Comparison of ENCODE assay signal across 11 cellular contexts in genomic region chrX:20432746-20433374, GRCh38.
DNase-seq lines count a peak whose midpoint lies in the region; ATAC-seq, FAIRE-seq and TF ChIP-seq lines count a peak whose summit lies in the region.
"Had no signal": no experiment of that assay in that cellular context is flagged by ENCODE, and none has a peak within 500 bp of the region (broad histone marks: within the 10 kb centered on the region; RNA-seq: fewer than 3 reads in every experiment).

No MANE protein-coding gene starts in this region.

- intact Hi-C loops in CD4-positive, alpha-beta T cell (cut with DNase I, micrococcal nuclease), result no loop called here
- intact Hi-C loops in activated CD4-positive, alpha-beta memory T cell treated with anti-CD3 and anti-CD28 coated beads for 36 hours (cut with micrococcal nuclease), result no loop called here

- H3K27ac ChIP-seq in CD4-positive, alpha-beta T cell (ENCODE audit: low read depth, low read length), result no peak overlapping the region
- H3K27ac ChIP-seq in astrocyte (ENCODE audit: low read depth, low read length), result no peak overlapping the region
- H3K27ac ChIP-seq: BLaER1, coronary artery had no signal

- H3K9me3 ChIP-seq in CD4-positive, alpha-beta T cell (ENCODE audit: control insufficient read depth, low read length), result no peaks in the 10 kb centered on the region
- H3K9me3 ChIP-seq in astrocyte (ENCODE audit: insufficient read depth, low read depth, low read length), result no peaks in the 10 kb centered on the region
- H3K9me3 ChIP-seq: BLaER1 had no signal

- peaks cover 10% of the 10 kb centered on the region for H3K4me1 ChIP-seq in astrocyte (ENCODE audit: insufficient read depth, low read length)
- H3K4me1 ChIP-seq: BLaER1 had no signal

- DNase-seq in CD4-positive, alpha-beta T cell, result no peak
- DNase-seq in astrocyte (ENCODE audit: low read depth) (no peak), D721Med (ENCODE audit: insufficient read length, low spot score) (no peak), NCI-H1092 treated with DMSO at 0.1 percent for 48 hours (lab: John Stamatoyannopoulos, UW) (no peak), NCI-H1105 (lab: John Stamatoyannopoulos, UW) (no peak)
- DNase-seq in activated CD4-positive, alpha-beta memory T cell treated with anti-CD3 and anti-CD28 coated beads for 36 hours, result no peak
- DNase-seq: stimulated activated CD4-positive, alpha-beta T cell treated with anti-CD3 and anti-CD28 coated beads, Interleukin-4, amount 100 ng/mL, for 4 hours had no signal

- H3K36me3 ChIP-seq in astrocyte (ENCODE audit: insufficient read depth, low read length), result no peaks in the 10 kb centered on the region
- H3K36me3 ChIP-seq: BLaER1 had no signal

- ATAC-seq in CD4-positive, alpha-beta T cell (ENCODE audit: poor library complexity), result no peak
- ATAC-seq in GM19023 (IDR thresholded peaks at IDR 0.05; ENCODE audit: unreplicated experiment), result peak; percentile 58
- ATAC-seq in HG03066 (IDR thresholded peaks at IDR 0.05; ENCODE audit: low read depth, unreplicated experiment), result peak; percentile 66

- TF ChIP-seq CTCF in CD4-positive, alpha-beta T cell (IDR thresholded peaks at IDR 0.05), result no peak
- TF ChIP-seq CTCF in astrocyte (IDR thresholded peaks at IDR 0.05; ENCODE audit: insufficient read depth, low read depth, low read length), result no peak
- no peak for TF ChIP-seq CTCF in D721Med (IDR thresholded peaks at IDR 0.05; ENCODE audit: insufficient read depth, missing control alignments)

- no peak overlapping the region for H3K4me2 ChIP-seq in astrocyte (ENCODE audit: low read length)
- H3K4me2 ChIP-seq: BLaER1 had no signal

- H3K79me2 ChIP-seq in astrocyte (ENCODE audit: insufficient read depth, low read length), result no peaks in the 10 kb centered on the region

- peak; percentile 97 for FAIRE-seq in astrocyte (lab: Jason Lieb, UNC)
- no peak for FAIRE-seq in D721Med (lab: Jason Lieb, UNC)

- no peak overlapping the region for H3K9ac ChIP-seq in astrocyte (ENCODE audit: low read length)
- H3K9ac ChIP-seq: BLaER1 had no signal

- H3K27ac Mint-ChIP-seq in CD4-positive, alpha-beta T cell, result peak overlapping the region; percentile 56
- peak overlapping the region; percentile 47 for H3K27ac Mint-ChIP-seq in astrocyte (ENCODE audit: unreplicated experiment)
- no peak overlapping the region for H3K27ac Mint-ChIP-seq in activated CD4-positive, alpha-beta memory T cell treated with anti-CD3 and anti-CD28 coated beads for 36 hours

- peaks cover 52% of the 10 kb centered on the region for H3K4me1 Mint-ChIP-seq in CD4-positive, alpha-beta T cell (ENCODE audit: low read depth)
- peaks cover 13% of the 10 kb centered on the region for H3K4me1 Mint-ChIP-seq in astrocyte (ENCODE audit: low read depth, unreplicated experiment)
- peaks cover 29% of the 10 kb centered on the region for H3K4me1 Mint-ChIP-seq in activated CD4-positive, alpha-beta memory T cell treated with anti-CD3 and anti-CD28 coated beads for 36 hours (ENCODE audit: low read depth)

- no peaks in the 10 kb centered on the region for H3K27me3 Mint-ChIP-seq in CD4-positive, alpha-beta T cell
- peaks cover 1% of the 10 kb centered on the region for H3K27me3 Mint-ChIP-seq in astrocyte (ENCODE audit: low read depth, unreplicated experiment)
- H3K27me3 Mint-ChIP-seq in activated CD4-positive, alpha-beta memory T cell treated with anti-CD3 and anti-CD28 coated beads for 36 hours, result no peaks in the 10 kb centered on the region

- POLR2A ChIA-PET in CD4-positive, alpha-beta T cell (lab: Charles Lee), result interaction anchor here (0.8 to 1.6 kb wide), 2 partner anchors 14 to 20 kb away, joined by 3 to 7 read pairs; no protein-coding TSS in a partner anchor
- POLR2A ChIA-PET in activated CD4-positive, alpha-beta memory T cell treated with anti-CD3 and anti-CD28 coated beads for 36 hours (lab: Charles Lee), result no interaction called here

- no peaks in the 10 kb centered on the region for H4K20me1 ChIP-seq in astrocyte (ENCODE audit: insufficient read depth, low read length)
- H4K20me1 ChIP-seq: BLaER1 had no signal

- CTCF ChIA-PET in CD4-positive, alpha-beta T cell (lab: Charles Lee), result no interaction called here
- CTCF ChIA-PET in activated CD4-positive, alpha-beta memory T cell treated with anti-CD3 and anti-CD28 coated beads for 36 hours (lab: Charles Lee), result no interaction called here

- H3K4me3 Mint-ChIP-seq in CD4-positive, alpha-beta T cell, result peak overlapping the region; percentile 48
- no peak overlapping the region for H3K4me3 Mint-ChIP-seq in astrocyte (ENCODE audit: unreplicated experiment)
- no peak overlapping the region for H3K4me3 Mint-ChIP-seq in activated CD4-positive, alpha-beta memory T cell treated with anti-CD3 and anti-CD28 coated beads for 36 hours

- no peak overlapping the region for H2AFZ ChIP-seq in astrocyte (ENCODE audit: low read depth, low read length)

- no peak overlapping the region for H3K4me3 ChIP-seq in astrocyte (ENCODE audit: insufficient read depth, low read depth, low read length)
- H3K4me3 ChIP-seq: BLaER1, coronary artery had no signal

- H3K36me3 Mint-ChIP-seq in CD4-positive, alpha-beta T cell (ENCODE audit: low read depth), result no peaks in the 10 kb centered on the region
- no peaks in the 10 kb centered on the region for H3K36me3 Mint-ChIP-seq in astrocyte (ENCODE audit: low read depth, unreplicated experiment)
- H3K36me3 Mint-ChIP-seq in activated CD4-positive, alpha-beta memory T cell treated with anti-CD3 and anti-CD28 coated beads for 36 hours, result no peaks in the 10 kb centered on the region

- H3K27me3 ChIP-seq in CD4-positive, alpha-beta T cell (ENCODE audit: control insufficient read depth, insufficient read depth, low read length), result no peaks in the 10 kb centered on the region
- H3K27me3 ChIP-seq in astrocyte (ENCODE audit: insufficient read depth, low read length), result no peaks in the 10 kb centered on the region
- H3K27me3 ChIP-seq: BLaER1 had no signal

- no peaks in the 10 kb centered on the region for H3K9me3 Mint-ChIP-seq in CD4-positive, alpha-beta T cell
- no peaks in the 10 kb centered on the region for H3K9me3 Mint-ChIP-seq in astrocyte (ENCODE audit: unreplicated experiment)
- no peaks in the 10 kb centered on the region for H3K9me3 Mint-ChIP-seq in activated CD4-positive, alpha-beta memory T cell treated with anti-CD3 and anti-CD28 coated beads for 36 hours
